ENCODE assay signal across 8 cellular contexts in genomic region chr9:128554155-128554862, GRCh38. TPM values are rescaled to one million over a fixed set of nuclear protein-coding genes. Genes with fewer than 3 reads are reported as not detected.
A peak's percentile ranks its signal among the peaks of the same experiment; 100 is the strongest.
DNase-seq lines count a peak whose midpoint lies in the region; ATAC-seq and TF ChIP-seq lines count a peak whose summit lies in the region.

No MANE protein-coding gene starts in this region.

- H3K4me3 ChIP-seq in H7 (ENCODE audit: insufficient read depth, low read depth, low read length) (no peak overlapping the region), SJCRH30 (peak overlapping the region; percentile 99), coronary artery (peak overlapping the region; percentile 100), lower leg skin (ENCODE audit: low read depth, poor library complexity, severe bottlenecking) (no peak overlapping the region), testis (peak overlapping the region; percentile 96 to 99)

- H3K4me1 ChIP-seq in SJCRH30 (peaks cover 38% of the 10 kb centered on the region), testis (peaks cover 70% of the 10 kb centered on the region)

- H3K27ac ChIP-seq in SJCRH30 (peak overlapping the region; percentile 86), coronary artery (peak overlapping the region; percentile 94 to 99), testis (peak overlapping the region; percentile 90 to 98)

- H3K36me3 ChIP-seq in H7 (replicated peaks; ENCODE audit: control insufficient read depth, insufficient read depth, low read length) (no peaks in the 10 kb centered on the region; the same call in 1 of the 2 replicates), SJCRH30 (no peaks in the 10 kb centered on the region), testis (ENCODE audit: low read depth, missing control alignments) (no peaks in the 10 kb centered on the region)

- no peak for TF ChIP-seq CTCF in coronary artery (IDR thresholded peaks at IDR 0.05)
- no peak for TF ChIP-seq CTCF in lower leg skin (IDR thresholded peaks at IDR 0.05)
- TF ChIP-seq CTCF in testis (IDR thresholded peaks at IDR 0.05): no peak

- TF ChIP-seq POLR2A in lower leg skin (IDR thresholded peaks at IDR 0.05) (no peak), testis (IDR thresholded peaks at IDR 0.05) (no peak)

- peak; percentile 77 for DNase-seq in H7
- DNase-seq in SJCRH30: peak; percentile 94
- DNase-seq in coronary artery (ENCODE audit: low spot score): peak; percentile 87
- peak; percentile 42 to 88 for DNase-seq in lower leg skin (ENCODE audit: low spot score in 2 of 2)
- peak; percentile 83 for DNase-seq in testis
- no peak for DNase-seq in NCI-H2029 (lab: John Stamatoyannopoulos, UW)
- no peak for DNase-seq in NCI-H1092 treated with DMSO at 0.1 percent for 48 hours (lab: John Stamatoyannopoulos, UW)

- H3K9me3 ChIP-seq in SJCRH30 (replicated peaks): no peaks in the 10 kb centered on the region
- no peaks in the 10 kb centered on the region for H3K9me3 ChIP-seq in testis

- no peaks in the 10 kb centered on the region for H3K27me3 ChIP-seq in H7 (ENCODE audit: control insufficient read depth, insufficient read depth, low read length)
- H3K27me3 ChIP-seq in SJCRH30: no peaks in the 10 kb centered on the region
- H3K27me3 ChIP-seq in testis: no peaks in the 10 kb centered on the region

- intact Hi-C loops in lower leg skin (cut with DNase I; ENCODE audit: low total_unique reads) (no loop called here), testis (cut with DNase I; ENCODE audit: low total_unique reads) (no loop called here)

- ATAC-seq in GM21576 (IDR thresholded peaks at IDR 0.05; ENCODE audit: unreplicated experiment): no peak

- 14 to 26% methylated on average over 5 of the region's 5 CpGs for WGBS in lower leg skin, 2 donors
- 13 to 14% methylated on average over 5 of the region's 5 CpGs for WGBS in testis, 2 donors

RNA-seq across cellular contexts. Expression of gene SPTAN1, which starts 1.9 kb away (rescaled TPM):
- total RNA-seq in H7 (2014; rRNA removed; shearing (Covaris generic)): 124 and 132 TPM in 2 replicates
- 153 and 155 TPM in 2 replicates for total RNA-seq in SJCRH30 (2014; rRNA removed; shearing (Covaris generic))
- 100 to 1,000 TPM; 223 to 331 (median 293) TPM for total RNA-seq in lower leg skin
- total RNA-seq in testis: 100 to 1,000 TPM; 653 to 665 TPM
- 299 TPM for polyA plus RNA-seq in testis (ENCODE audit: insufficient read depth, low read depth, low replicate concordance)

RNA-seq across cellular contexts. Expression of gene GLE1, which starts 49.8 kb away (rescaled TPM):
- 21.2 and 24.5 TPM in 2 replicates for total RNA-seq in H7 (2014; rRNA removed; shearing (Covaris generic))
- total RNA-seq in SJCRH30 (2014; rRNA removed; shearing (Covaris generic)): 34.1 and 38.1 TPM in 2 replicates
- total RNA-seq in lower leg skin (10 to 100 TPM; 28.6 to 44.3 (median 30.8) TPM), testis (10 to 100 TPM; 44.7 to 59.7 TPM)
- 82.3 TPM for polyA plus RNA-seq in testis (ENCODE audit: insufficient read depth, low read depth, low replicate concordance)

Comparison
In these comparisons a context has a peak if more than half of its experiments do, and no peak if none do; other contexts are left out.
1. DNase-seq: peak in H7 (single experiment), SJCRH30 (2 of 2), coronary artery (single experiment), lower leg skin (2 of 2) and testis (single experiment); none in NCI-H2029 (single experiment) and NCI-H1092 treated with DMSO at 0.1 percent for 48 hours (single experiment).
2. H3K4me3 ChIP-seq: peak in SJCRH30 (single experiment), coronary artery (single experiment) and testis (2 of 2); none in H7 (single experiment) and lower leg skin (single experiment).
3. Peak in every context shown above with its lines, with median percentiles within 50 percentile points of each other: H3K27ac ChIP-seq.